ENCODE assay signal across 14 cellular contexts in genomic region chr5:150642991-150643710, GRCh38. TPM values are rescaled to one million over a fixed set of nuclear protein-coding genes. Genes with fewer than 3 reads are reported as not detected.
DNase-seq lines count a peak whose midpoint lies in the region; ATAC-seq, FAIRE-seq and TF ChIP-seq lines count a peak whose summit lies in the region.
"Had no signal": no experiment of that assay in that cellular context is flagged by ENCODE, and none has a peak within 500 bp of the region (broad histone marks: within the 10 kb centered on the region; RNA-seq: fewer than 3 reads in every experiment).

No MANE protein-coding gene starts in this region.

- TF ChIP-seq CTCF in esophagus squamous epithelium (IDR thresholded peaks at IDR 0.05) (no peak), osteocyte (IDR thresholded peaks at IDR 0.05) (no peak), foreskin keratinocyte (conservative IDR thresholded peaks at IDR 0.05) (no peak)

- H3K27ac ChIP-seq in esophagus squamous epithelium (peak overlapping the region; percentile 61 to 96 (median 85)), aorta (ENCODE audit: low read depth in 1 of 2, low read length in 2 of 2) (peak overlapping the region; percentile 7 to 18), Karpas-422 (ENCODE audit: low read length) (no peak overlapping the region), foreskin keratinocyte (no peak overlapping the region)
- H3K27ac ChIP-seq: neutrophil had no signal

- peak overlapping the region; percentile 90 for H3K27ac Mint-ChIP-seq in osteocyte (ENCODE audit: unreplicated experiment)
- H3K27ac Mint-ChIP-seq: activated B cell treated with CpG ODN at 0.5 μM for 24 hours had no signal

- H3K27me3 ChIP-seq in esophagus squamous epithelium: no peaks in the 10 kb centered on the region
- no peaks in the 10 kb centered on the region for H3K27me3 ChIP-seq in aorta (ENCODE audit: control insufficient read depth in 1 of 2, insufficient read depth in 2 of 2, low read length in 1 of 2)
- H3K27me3 ChIP-seq in Karpas-422 (ENCODE audit: low read length): no peaks in the 10 kb centered on the region
- H3K27me3 ChIP-seq in foreskin keratinocyte: no peaks in the 10 kb centered on the region

- no peaks in the 10 kb centered on the region for H3K9me3 ChIP-seq in esophagus squamous epithelium
- H3K9me3 ChIP-seq in aorta (ENCODE audit: control insufficient read depth, low read length): no peaks in the 10 kb centered on the region
- no peaks in the 10 kb centered on the region for H3K9me3 ChIP-seq in Karpas-422 (ENCODE audit: low read length)
- H3K9me3 ChIP-seq: neutrophil had no signal

- H3K4me1 Mint-ChIP-seq in osteocyte (ENCODE audit: unreplicated experiment): peaks cover 76% of the 10 kb centered on the region
- H3K4me1 Mint-ChIP-seq: activated B cell treated with CpG ODN at 0.5 μM for 24 hours had no signal

- DNase-seq in left cardiac atrium: peak; percentile 3
- no peak for DNase-seq in cardiac septum (ENCODE audit: low spot score)
- DNase-seq in esophagus squamous epithelium (lab: John Stamatoyannopoulos, UW): no peak
- DNase-seq in osteocyte (ENCODE audit: extremely low spot score, unreplicated experiment): no peak
- DNase-seq in aorta: peak in 1 of 2 donors; percentile 36
- no peak for DNase-seq in Karpas-422
- DNase-seq in foreskin keratinocyte: no peak
- DNase-seq in urothelium cell line (ENCODE audit: low spot score): no peak
- DNase-seq: activated B cell treated with CpG ODN at 0.5 μM for 24 hours; activated T-cell treated with anti-CD3 and anti-CD28 coated beads, Interleukin-2, amount 50 U/mL, for 4 hours; stimulated activated CD4-positive, alpha-beta T cell treated with anti-CD3 and anti-CD28 coated beads, Interleukin-4, amount 100 ng/mL, for 24 hours had no signal

- peak overlapping the region; percentile 4 for H3K4me3 Mint-ChIP-seq in osteocyte (ENCODE audit: unreplicated experiment)
- H3K4me3 Mint-ChIP-seq: activated B cell treated with CpG ODN at 0.5 μM for 24 hours; activated T-cell treated with anti-CD3 and anti-CD28 coated beads, Interleukin-2, amount 50 U/mL, for 4 hours; type B pancreatic cell had no signal

- H3K9ac ChIP-seq in Karpas-422 (ENCODE audit: low read length): no peak overlapping the region

- H3K4me3 ChIP-seq in esophagus squamous epithelium: peak overlapping the region in 1 of 4 donors; percentile 29
- H3K4me3 ChIP-seq in aorta (ENCODE audit: low read length in 2 of 2): no peak overlapping the region
- H3K4me3 ChIP-seq in Karpas-422 (ENCODE audit: low read length): no peak overlapping the region

- H3K36me3 ChIP-seq in esophagus squamous epithelium: peaks cover 0 to 2% (median under 1%) of the 10 kb centered on the region in 3 donors
- H3K36me3 ChIP-seq in aorta (ENCODE audit: control insufficient read depth in 1 of 2, insufficient read depth in 2 of 2, low read length in 1 of 2): no peaks in the 10 kb centered on the region
- no peaks in the 10 kb centered on the region for H3K36me3 ChIP-seq in Karpas-422 (ENCODE audit: insufficient read depth, low read length)
- H3K36me3 ChIP-seq: neutrophil had no signal

- no peaks in the 10 kb centered on the region for H3K27me3 Mint-ChIP-seq in osteocyte (ENCODE audit: unreplicated experiment)
- H3K27me3 Mint-ChIP-seq: activated B cell treated with CpG ODN at 0.5 μM for 24 hours, type B pancreatic cell had no signal

- intact Hi-C loops in left cardiac atrium (cut with DNase I) (no loop called here), cardiac septum (cut with DNase I) (no loop called here), esophagus squamous epithelium (cut with DNase I) (no loop called here), aorta (cut with DNase I) (loop anchor here (2.0 to 5.0 kb wide), 2 partner anchors 41 to 48 kb away; no protein-coding TSS in a partner anchor)

- no peak overlapping the region for H2AFZ ChIP-seq in Karpas-422 (ENCODE audit: low read length)

- no peaks in the 10 kb centered on the region for H4K20me1 ChIP-seq in Karpas-422 (ENCODE audit: insufficient read depth, low read depth, low read length)

- FAIRE-seq in urothelium cell line (lab: Jason Lieb, UNC): no peak
- FAIRE-seq: A204.1 had no signal

- no peak overlapping the region for H3K4me2 ChIP-seq in Karpas-422 (ENCODE audit: low read depth, low read length, poor library complexity, severe bottlenecking)

- H3K36me3 Mint-ChIP-seq in osteocyte (ENCODE audit: unreplicated experiment): peaks cover 6% of the 10 kb centered on the region
- H3K36me3 Mint-ChIP-seq: type B pancreatic cell had no signal

- H3K4me1 ChIP-seq in esophagus squamous epithelium (peaks cover 40 to 89% (median 76%) of the 10 kb centered on the region in 3 donors), aorta (ENCODE audit: control insufficient read depth in 1 of 2, insufficient read depth in 2 of 2, low read length in 2 of 2) (peaks cover 5 to 6% of the 10 kb centered on the region in 2 donors), Karpas-422 (ENCODE audit: low read length) (no peaks in the 10 kb centered on the region), foreskin keratinocyte (peaks cover 21% of the 10 kb centered on the region)

- no peak for ATAC-seq in left cardiac atrium
- no peak for ATAC-seq in aorta (ENCODE audit: low FRiP score)
- no peak for ATAC-seq in foreskin keratinocyte
- ATAC-seq: activated T-cell treated with anti-CD3 and anti-CD28 coated beads, Interleukin-2, amount 50 U/mL, for 4 hours had no signal

- no peaks in the 10 kb centered on the region for H3K79me2 ChIP-seq in Karpas-422 (ENCODE audit: low read length)

- TF ChIP-seq POLR2A in esophagus squamous epithelium (IDR thresholded peaks at IDR 0.05): no peak

- no peaks in the 10 kb centered on the region for H3K9me2 ChIP-seq in Karpas-422 (replicated peaks; ENCODE audit: insufficient read depth, low read length)

- WGBS in esophagus squamous epithelium, 2 donors: 66 to 87% methylated on average over 9 to 12 of the region's 12 CpGs
- 56 to 60% methylated on average over 12 of the region's 12 CpGs for WGBS in aorta, 2 donors

- no peaks in the 10 kb centered on the region for H3K9me3 Mint-ChIP-seq in osteocyte (ENCODE audit: unreplicated experiment)
- H3K9me3 Mint-ChIP-seq: activated B cell treated with CpG ODN at 0.5 μM for 24 hours; activated T-cell treated with anti-CD3 and anti-CD28 coated beads, Interleukin-2, amount 50 U/mL, for 4 hours; type B pancreatic cell had no signal

RNA-seq across cellular contexts. Expression of gene SYNPO, which starts 2.7 kb away (rescaled TPM):
- total RNA-seq in left cardiac atrium (100 to 1,000 TPM; 503 to 769 TPM), cardiac septum (829 TPM), esophagus squamous epithelium (1 to 10 TPM; 2.5 to 8.8 (median 5.6) TPM), osteocyte (17.8 and 18.4 TPM in 2 replicates), aorta (100 to 1,000 TPM; 327 to 478 TPM), foreskin keratinocyte (8.8 and 10.1 TPM in 2 replicates)
- polyA plus RNA-seq in aorta (100 to 1,000 TPM; 228 to 486 TPM), foreskin keratinocyte (6.9 and 7.0 TPM in 2 replicates)
- not detected in 2 replicates for total RNA-seq in Karpas-422 (2014; rRNA removed; shearing (Covaris generic); ENCODE audit: low replicate concordance)

RNA-seq across cellular contexts. Expression of gene MYOZ3, which starts 17.9 kb away (rescaled TPM):
- total RNA-seq in left cardiac atrium (1 to 10 TPM; 2.9 to 3.0 TPM), cardiac septum (10.0 TPM), esophagus squamous epithelium (under 1 TPM in 1 of 4 donors, not detected in 3; under 0.01 TPM), osteocyte (0.27 and 1.5 TPM in 2 replicates), aorta (10 to 100 TPM in 1 of 2 donors, 1 to 10 TPM in 1; 2.5 to 14.1 TPM), foreskin keratinocyte (0.34 and 0.53 TPM in 2 replicates)
- polyA plus RNA-seq in aorta (1 to 10 TPM; 2.0 to 2.8 TPM), foreskin keratinocyte (0.33 and 0.35 TPM in 2 replicates)
- not detected in 2 replicates for total RNA-seq in Karpas-422 (2014; rRNA removed; shearing (Covaris generic); ENCODE audit: low replicate concordance)

RNA-seq across cellular contexts. Expression of gene RBM22, which starts 57.7 kb away (rescaled TPM):
- 10 to 100 TPM; 27.2 to 28.2 TPM for total RNA-seq in left cardiac atrium
- total RNA-seq in cardiac septum: 33.8 TPM
- total RNA-seq in esophagus squamous epithelium: 10 to 100 TPM; 22.8 to 38.4 (median 28.8) TPM
- 41.6 and 43.6 TPM in 2 replicates for total RNA-seq in osteocyte
- 10 to 100 TPM; 40.1 to 46.9 TPM for total RNA-seq in aorta
- polyA plus RNA-seq in aorta: 10 to 100 TPM; 16.8 to 41.8 TPM
- 35.9 and 53.2 TPM in 2 replicates for total RNA-seq in Karpas-422 (2014; rRNA removed; shearing (Covaris generic); ENCODE audit: low replicate concordance)
- total RNA-seq in foreskin keratinocyte: 43.2 and 47.2 TPM in 2 replicates
- polyA plus RNA-seq in foreskin keratinocyte: 29.0 and 33.9 TPM in 2 replicates

Comparison
In these comparisons a context has a peak if more than half of its experiments do, and no peak if none do; other contexts are left out.
1. H3K27ac ChIP-seq: peak in esophagus squamous epithelium (4 of 4) and aorta (2 of 2); none in Karpas-422 (single experiment) and foreskin keratinocyte (single experiment).
2. RNA of gene SYNPO, which starts 2.7 kb away (total RNA-seq): 829 TPM in cardiac septum (single experiment), 503 to 769 TPM in left cardiac atrium and 327 to 478 TPM in aorta; 17.8 to 18.4 TPM in osteocyte, 8.8 to 10.1 TPM in foreskin keratinocyte, 2.5 to 8.8 TPM in esophagus squamous epithelium and not detected in Karpas-422; every median in the first group is over 10 times any median in the second.
3. intact Hi-C loops: an anchor here in aorta (2.0 to 5.0 kb wide); none called in left cardiac atrium, cardiac septum and esophagus squamous epithelium.